In the genomic region with DNA sequence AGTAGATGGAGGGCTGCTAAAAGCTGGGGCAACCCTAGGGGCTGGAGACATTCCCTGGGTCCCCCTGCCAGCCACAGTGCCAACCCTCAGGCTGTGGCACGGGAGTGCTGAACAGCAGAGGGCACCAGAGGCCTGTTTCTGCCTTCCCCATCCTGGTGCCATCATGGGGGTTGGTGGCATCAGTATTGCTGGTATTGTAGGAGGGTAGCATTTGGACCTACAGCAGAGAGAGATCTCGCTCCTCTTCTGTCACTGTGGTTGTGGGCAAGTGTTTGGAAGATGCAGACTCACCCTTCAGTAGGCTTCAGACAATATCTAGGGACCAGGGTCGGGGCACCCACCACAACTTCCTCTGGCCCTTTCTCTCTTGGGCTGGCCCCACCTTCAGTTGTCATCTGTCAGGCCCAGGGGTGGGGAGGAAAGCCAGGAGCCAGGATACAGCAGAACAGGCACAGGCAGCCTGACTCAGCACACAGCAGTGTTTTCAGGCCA, we compare ENCODE assay signal across 8 cellular contexts.
A peak's percentile ranks its signal among the peaks of the same experiment; 100 is the strongest.
DNase-seq lines count a peak whose midpoint lies in the region; ATAC-seq and TF ChIP-seq lines count a peak whose summit lies in the region.

No MANE protein-coding gene starts in this region.

- H3K4me1 Mint-ChIP-seq in Calu3 (ENCODE audit: low read depth, unreplicated experiment): peaks cover 31% of the 10 kb centered on the region
- H3K4me1 Mint-ChIP-seq in activated naive CD8-positive, alpha-beta T cell treated with anti-CD3 and anti-CD28 coated beads, Interleukin-2, amount 50 U/mL, for 24 hours: peaks cover 32% of the 10 kb centered on the region

- peaks cover 71% of the 10 kb centered on the region for H3K27me3 Mint-ChIP-seq in Calu3 (ENCODE audit: unreplicated experiment)
- H3K27me3 Mint-ChIP-seq in activated naive CD8-positive, alpha-beta T cell treated with anti-CD3 and anti-CD28 coated beads, Interleukin-2, amount 50 U/mL, for 24 hours: peaks cover 9% of the 10 kb centered on the region

- no peak overlapping the region for H3K27ac Mint-ChIP-seq in Calu3 (ENCODE audit: unreplicated experiment)
- H3K27ac Mint-ChIP-seq in activated naive CD8-positive, alpha-beta T cell treated with anti-CD3 and anti-CD28 coated beads, Interleukin-2, amount 50 U/mL, for 24 hours: peak overlapping the region; percentile 50

- H3K4me3 ChIP-seq in right atrium auricular region: no peak overlapping the region

- BruUV-seq in Calu3 (replicated peaks; lab: Mats Ljungman, UMichigan): no TSS peak

- no peaks in the 10 kb centered on the region for H3K9me3 ChIP-seq in right atrium auricular region

- H3K36me3 Mint-ChIP-seq in Calu3 (ENCODE audit: insufficient read depth, unreplicated experiment): no peaks in the 10 kb centered on the region
- no peaks in the 10 kb centered on the region for H3K36me3 Mint-ChIP-seq in activated naive CD8-positive, alpha-beta T cell treated with anti-CD3 and anti-CD28 coated beads, Interleukin-2, amount 50 U/mL, for 24 hours (ENCODE audit: low read depth)

- H3K27me3 ChIP-seq in right atrium auricular region: no peaks in the 10 kb centered on the region

- peaks cover 0 to 6% of the 10 kb centered on the region in 2 donors for H3K4me1 ChIP-seq in right atrium auricular region

- no peak overlapping the region for H3K27ac ChIP-seq in right atrium auricular region

- intact Hi-C loops in Calu3 (cut with micrococcal nuclease; ENCODE audit: unreplicated experiment): loop anchor here (5.0 to 10.0 kb wide), 6 partner anchors 54 to 909 kb away; partner anchors contain the start of gene TLE3

- no peaks in the 10 kb centered on the region for H3K9me3 Mint-ChIP-seq in Calu3 (ENCODE audit: low read depth, unreplicated experiment)
- no peaks in the 10 kb centered on the region for H3K9me3 Mint-ChIP-seq in activated naive CD8-positive, alpha-beta T cell treated with anti-CD3 and anti-CD28 coated beads, Interleukin-2, amount 50 U/mL, for 24 hours

- TF ChIP-seq CTCF in Calu3 (IDR thresholded peaks at IDR 0.05; ENCODE audit: unreplicated experiment): peak; percentile 89
- TF ChIP-seq CTCF in right atrium auricular region (IDR thresholded peaks at IDR 0.05): peak; percentile 34 to 82

- no peak overlapping the region for H3K4me3 Mint-ChIP-seq in Calu3 (ENCODE audit: low read depth, unreplicated experiment)
- no peak overlapping the region for H3K4me3 Mint-ChIP-seq in activated naive CD8-positive, alpha-beta T cell treated with anti-CD3 and anti-CD28 coated beads, Interleukin-2, amount 50 U/mL, for 24 hours

- CTCF ChIA-PET in Calu3 (lab: Charles Lee): interaction anchor here (0.7 to 2.4 kb wide), 10 partner anchors 18 to 919 kb away, joined by 3 to 12 read pairs (median 3); partner anchors contain the start of gene TLE3

- peak; percentile 70 for ATAC-seq in activated naive CD8-positive, alpha-beta T cell treated with anti-CD3 and anti-CD28 coated beads, Interleukin-2, amount 50 U/mL, for 24 hours
- ATAC-seq in GM21528 (IDR thresholded peaks at IDR 0.05; ENCODE audit: low FRiP score, unreplicated experiment): no peak
- ATAC-seq in HG02885 (IDR thresholded peaks at IDR 0.05; ENCODE audit: poor library complexity, unreplicated experiment): no peak

- DNase-seq in Calu3 (peak; percentile 88), Kasumi-1 (lab: John Stamatoyannopoulos, UW) (peak; percentile 56 to 75), T-helper 1 cell (peak; percentile 16 to 64 (median 54)), right atrium auricular region (ENCODE audit: low spot score) (no peak)
- peak; percentile 75 for DNase-seq in activated naive CD8-positive, alpha-beta T cell treated with anti-CD3 and anti-CD28 coated beads, Interleukin-2, amount 50 U/mL, for 24 hours
- peak; percentile 67 for DNase-seq in stimulated activated CD4-positive, alpha-beta T cell treated with anti-CD3 and anti-CD28 coated beads, Interleukin-12 subunit alpha, Interleukin-12 subunit beta, amount 100 ng/mL, for 4 hours

- no peaks in the 10 kb centered on the region for H3K36me3 ChIP-seq in right atrium auricular region
